In genomic region chr5:135238622-135239460, GRCh38 we compare ENCODE assay signal across 17 cellular contexts.
DNase-seq lines count a peak whose midpoint lies in the region; ATAC-seq and TF ChIP-seq lines count a peak whose summit lies in the region.
"Had no signal": no experiment of that assay in that cellular context is flagged by ENCODE, and none has a peak within 500 bp of the region (broad histone marks: within the 10 kb centered on the region; RNA-seq: fewer than 3 reads in every experiment).

No MANE protein-coding gene starts in this region.

- no peak overlapping the region for H3K4me3 ChIP-seq in upper lobe of right lung
- H3K4me3 ChIP-seq: psoas muscle, tibial artery had no signal

- H3K27ac Mint-ChIP-seq in natural killer cell treated with Interleukin-12 subunit alpha and Interleukin-12 subunit beta and Interleukin-15 and Interleukin-18, amount 100 ng/mL, for 72 hours: no peak overlapping the region
- H3K27ac Mint-ChIP-seq: CD4-positive, alpha-beta T cell had no signal

- peaks cover 9% of the 10 kb centered on the region for H3K4me1 ChIP-seq in upper lobe of right lung

- H3K27me3 ChIP-seq in upper lobe of right lung: no peaks in the 10 kb centered on the region
- H3K27me3 ChIP-seq: tibial artery had no signal

- intact Hi-C loops in upper lobe of right lung (cut with DNase I): no loop called here

- no peaks in the 10 kb centered on the region for H3K9me3 ChIP-seq in upper lobe of right lung
- H3K9me3 ChIP-seq: psoas muscle, tibial artery had no signal

- H3K36me3 ChIP-seq in upper lobe of right lung: no peaks in the 10 kb centered on the region
- H3K36me3 ChIP-seq: tibial artery had no signal

- no peak overlapping the region for H3K27ac ChIP-seq in upper lobe of right lung

- DNase-seq in activated effector memory CD4-positive, alpha-beta T cell treated with anti-CD3 and anti-CD28 coated beads, Interleukin-2, amount 50 U/mL, for 16 hours: peak; percentile 33
- DNase-seq in activated effector memory CD4-positive, alpha-beta T cell treated with Interleukin-2 at 50 U/mL for 16 hours: no peak
- DNase-seq in ecto neural progenitor cell (ENCODE audit: low spot score) (peak; percentile 41), upper lobe of right lung (peak; percentile 20), T-helper 9 cell (no peak), NCI-H1105 (lab: John Stamatoyannopoulos, UW) (no peak), COLO829 (ENCODE audit: low spot score) (no peak)
- DNase-seq in natural killer cell treated with Interleukin-12 subunit alpha and Interleukin-12 subunit beta and Interleukin-15 and Interleukin-18, amount 100 ng/mL, for 72 hours (ENCODE audit: low spot score): peak; percentile 3
- DNase-seq: activated CD4-positive, alpha-beta T cell treated with anti-CD3 and anti-CD28 coated beads, Interleukin-2, amount 50 U/mL, for 48 hours; amniotic stem cell; caudate nucleus; effector CD4-positive, alpha-beta T cell; mesendoderm; NCI-H1417 treated with DMSO at 0.1 percent for 48 hours; psoas muscle had no signal

- H3K36me3 Mint-ChIP-seq in natural killer cell treated with Interleukin-12 subunit alpha and Interleukin-12 subunit beta and Interleukin-15 and Interleukin-18, amount 100 ng/mL, for 72 hours: no peaks in the 10 kb centered on the region

- no peak for TF ChIP-seq CTCF in upper lobe of right lung (IDR thresholded peaks at IDR 0.05)

- H3K4me3 Mint-ChIP-seq in natural killer cell treated with Interleukin-12 subunit alpha and Interleukin-12 subunit beta and Interleukin-15 and Interleukin-18, amount 100 ng/mL, for 72 hours: no peak overlapping the region
- H3K4me3 Mint-ChIP-seq: CD4-positive, alpha-beta T cell had no signal

- no peaks in the 10 kb centered on the region for H3K27me3 Mint-ChIP-seq in natural killer cell treated with Interleukin-12 subunit alpha and Interleukin-12 subunit beta and Interleukin-15 and Interleukin-18, amount 100 ng/mL, for 72 hours
- H3K27me3 Mint-ChIP-seq: CD4-positive, alpha-beta T cell had no signal

- H3K4me1 Mint-ChIP-seq in natural killer cell treated with Interleukin-12 subunit alpha and Interleukin-12 subunit beta and Interleukin-15 and Interleukin-18, amount 100 ng/mL, for 72 hours (ENCODE audit: low read depth in 2 of 2): no peaks in the 10 kb centered on the region

- no peaks in the 10 kb centered on the region for H3K9me3 Mint-ChIP-seq in natural killer cell treated with Interleukin-12 subunit alpha and Interleukin-12 subunit beta and Interleukin-15 and Interleukin-18, amount 100 ng/mL, for 72 hours
- H3K9me3 Mint-ChIP-seq: CD4-positive, alpha-beta T cell had no signal

- ATAC-seq in natural killer cell treated with Interleukin-12 subunit alpha and Interleukin-12 subunit beta and Interleukin-15 and Interleukin-18, amount 100 ng/mL, for 72 hours: no peak
- no peak for ATAC-seq in upper lobe of right lung
- ATAC-seq: psoas muscle had no signal

Comparison
In these comparisons a context has a peak if more than half of its experiments do, and no peak if none do; other contexts are left out.
1. DNase-seq: peak in activated effector memory CD4-positive, alpha-beta T cell treated with anti-CD3 and anti-CD28 coated beads, Interleukin-2, amount 50 U/mL, for 16 hours (single experiment), ecto neural progenitor cell (single experiment), natural killer cell treated with Interleukin-12 subunit alpha and Interleukin-12 subunit beta and Interleukin-15 and Interleukin-18, amount 100 ng/mL, for 72 hours (single experiment) and upper lobe of right lung (single experiment); none in activated effector memory CD4-positive, alpha-beta T cell treated with Interleukin-2 at 50 U/mL for 16 hours (single experiment), T-helper 9 cell (single experiment), NCI-H1105 (single experiment) and COLO829 (single experiment).